Comparison of ENCODE assay signal across 1 cellular context in the genomic region with DNA sequence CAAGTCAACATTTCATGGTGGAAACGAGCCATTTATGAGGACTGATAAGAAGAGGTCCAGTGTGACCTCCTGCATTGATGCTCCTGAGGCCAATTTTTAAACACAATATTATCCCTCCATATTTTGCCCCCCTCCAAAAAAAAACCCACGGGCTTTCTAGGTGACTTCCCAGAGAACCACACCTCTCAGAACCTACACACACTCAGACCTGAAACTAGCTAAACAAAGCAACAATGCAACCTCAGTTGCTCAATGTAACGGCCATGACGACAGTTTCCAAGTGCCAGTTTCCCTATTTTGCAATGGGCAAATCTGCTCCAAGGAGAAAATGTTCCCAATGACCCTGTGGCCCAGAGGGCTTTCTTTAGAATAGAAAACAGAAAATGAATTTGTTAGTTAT.
TF ChIP-seq lines count a peak whose summit lies in the region.

No MANE protein-coding gene starts in this region.

TF ChIP-seq in endothelial cell of umbilical vein, 7 proteins besides CTCF, POLR2A, EP300 and RAD21 (continued from another document):
- no peak for TF ChIP-seq EZH2 (IDR thresholded peaks at IDR 0.05; ENCODE audit: borderline replicate concordance, low read depth, low read length, severe bottlenecking)
